In the genomic region with DNA sequence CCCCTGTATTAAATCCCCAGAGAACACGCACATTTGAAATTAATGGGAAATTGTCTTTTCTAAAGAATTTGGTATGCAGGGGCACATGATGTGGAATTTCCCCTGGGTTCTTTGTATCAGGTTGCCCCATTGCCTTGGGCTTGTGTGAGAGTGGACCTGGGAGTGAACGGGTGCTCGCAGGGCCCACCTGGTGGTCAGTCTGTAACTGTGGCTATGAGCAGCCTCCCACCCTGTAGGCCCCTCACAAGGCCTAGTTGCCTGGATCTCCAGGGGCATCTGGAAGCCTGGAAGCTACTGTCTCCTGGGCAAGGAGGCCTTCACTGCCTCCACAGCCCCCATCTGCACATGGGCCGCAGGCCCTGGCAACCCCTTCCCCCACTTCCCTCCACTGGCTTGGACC, we compare ENCODE assay signal across 20 cellular contexts. TPM values are rescaled to one million over a fixed set of nuclear protein-coding genes. Genes with fewer than 3 reads are reported as not detected.
DNase-seq lines count a peak whose midpoint lies in the region; ATAC-seq, FAIRE-seq and TF ChIP-seq lines count a peak whose summit lies in the region.
"Had no signal": no experiment of that assay in that cellular context is flagged by ENCODE, and none has a peak within 500 bp of the region (broad histone marks: within the 10 kb centered on the region; RNA-seq: fewer than 3 reads in every experiment).

No MANE protein-coding gene starts in this region.

- H3K79me2 ChIP-seq in HCT116 (ENCODE audit: insufficient read depth, low read length) (no peaks in the 10 kb centered on the region), K562 (ENCODE audit: control insufficient read depth, insufficient read depth, low read length) (peaks cover 4% of the 10 kb centered on the region; the same call in 2 of the 3 replicates)

- H3K9ac ChIP-seq in HCT116 (ENCODE audit: low read length), result no peak overlapping the region
- H3K9ac ChIP-seq in K562 (ENCODE audit: insufficient read depth in 1 of 2, low read depth in 2 of 2, low read length in 2 of 2), result peak overlapping the region in 1 of 2 experiments; percentile 50; a peak in 1 of 4 replicates
- H3K9ac ChIP-seq: KMS-11 had no signal

- no peak for ATAC-seq in HCT116
- ATAC-seq in K562, result peak; percentile 59; the same call in 2 of the 3 replicates
- no peak for ATAC-seq in effector memory CD8-positive, alpha-beta T cell (replicated peaks)
- no peak for ATAC-seq in GM18873 (IDR thresholded peaks at IDR 0.05; ENCODE audit: low FRiP score, unreplicated experiment)
- ATAC-seq: upper lobe of right lung had no signal

- TF ChIP-seq POLR2A in HCT116 (IDR thresholded peaks at IDR 0.05; ENCODE audit: borderline replicate concordance, extremely low read depth, insufficient read depth, insufficient read length) (no peak), K562 (conservative IDR thresholded peaks at IDR 0.05) (no peak)

- H3K27ac Mint-ChIP-seq in mesothelial cell of epicardium, result no peak overlapping the region
- H3K27ac Mint-ChIP-seq in effector memory CD8-positive, alpha-beta T cell, result peak overlapping the region in 1 of 2 donors; percentile 50
- H3K27ac Mint-ChIP-seq: activated naive CD8-positive, alpha-beta T cell; T-helper 1 cell treated with Interleukin-12 subunit alpha and Interleukin-12 subunit beta and Interleukin-4 antibody, amounts not matched to agents 30 μg/mL and 1 μg/mL, for 36 hours had no signal

- BruUV-seq in HCT116 (replicated peaks; lab: Mats Ljungman, UMichigan) (no TSS peak), K562 (replicated peaks; lab: Mats Ljungman, UMichigan) (no TSS peak)

- H3K36me3 ChIP-seq in HCT116 (ENCODE audit: control insufficient read depth in 1 of 2, insufficient read depth in 2 of 2, low read length in 2 of 2), result no peaks in the 10 kb centered on the region
- no peaks in the 10 kb centered on the region for H3K36me3 ChIP-seq in K562 (ENCODE audit: control insufficient read depth, insufficient read depth, low read length)
- H3K36me3 ChIP-seq: upper lobe of right lung had no signal

- H3K4me2 ChIP-seq in HCT116 (ENCODE audit: low read length) (no peak overlapping the region), K562 (ENCODE audit: insufficient read depth, low read length) (no peak overlapping the region)
- H3K4me2 ChIP-seq: KMS-11 had no signal

- no peaks in the 10 kb centered on the region for H3K27me3 Mint-ChIP-seq in mesothelial cell of epicardium (ENCODE audit: low read depth)
- no peaks in the 10 kb centered on the region for H3K27me3 Mint-ChIP-seq in effector memory CD8-positive, alpha-beta T cell
- H3K27me3 Mint-ChIP-seq: activated naive CD8-positive, alpha-beta T cell had no signal

- no peaks in the 10 kb centered on the region for H3K9me2 ChIP-seq in HCT116 (ENCODE audit: insufficient read depth)

- no peaks in the 10 kb centered on the region; the same call in 1 of the 2 replicates for H3K9me3 ChIP-seq in AG04450 (ENCODE audit: control insufficient read depth, insufficient read depth, low read length)
- H3K9me3 ChIP-seq in HCT116 (ENCODE audit: control insufficient read depth in 1 of 2, insufficient read depth in 1 of 2, low read depth in 1 of 2, low read length in 2 of 2), result no peaks in the 10 kb centered on the region
- no peaks in the 10 kb centered on the region for H3K9me3 ChIP-seq in K562 (replicated peaks; ENCODE audit: control insufficient read depth, insufficient read depth, low read depth, low read length)
- H3K9me3 ChIP-seq: upper lobe of right lung had no signal

- peaks cover 10% of the 10 kb centered on the region for H3K4me1 Mint-ChIP-seq in mesothelial cell of epicardium
- peaks cover 16 to 20% of the 10 kb centered on the region in 2 donors for H3K4me1 Mint-ChIP-seq in effector memory CD8-positive, alpha-beta T cell (ENCODE audit: low read depth in 2 of 2)

- 85% methylated on average over 4 of the region's 4 CpGs for WGBS in K562 (ENCODE audit: insufficient coverage, low coverage, missing lambda C conversion rate)

- H3K27me3 ChIP-seq in AG04450 (ENCODE audit: control insufficient read depth, insufficient read depth, low read length), result no peaks in the 10 kb centered on the region
- no peaks in the 10 kb centered on the region for H3K27me3 ChIP-seq in HCT116 (ENCODE audit: insufficient read depth, low read length)
- no peaks in the 10 kb centered on the region for H3K27me3 ChIP-seq in K562 (ENCODE audit: control insufficient read depth in 2 of 2, insufficient read depth in 2 of 2, low read length in 2 of 2)
- H3K27me3 ChIP-seq: upper lobe of right lung had no signal

- H3K36me3 Mint-ChIP-seq in mesothelial cell of epicardium, result peaks cover 2% of the 10 kb centered on the region
- no peaks in the 10 kb centered on the region for H3K36me3 Mint-ChIP-seq in effector memory CD8-positive, alpha-beta T cell (ENCODE audit: insufficient read depth)

- RAD21 ChIA-PET in HCT116 (lab: Charles Lee; ENCODE audit: low non-redundant PET in 1 of 2, low total read pairs in 2 of 2, uncharacterized antibody in 2 of 2, unreplicated experiment in 2 of 2), result no interaction called here

- no peak for FAIRE-seq in K562 (lab: Jason Lieb, UNC)
- FAIRE-seq: H54, islet of Langerhans, small intestine had no signal

- DNase-seq in AG04450 (ENCODE audit: low read depth, low spot score) (no peak), HCT116 (ENCODE audit: low read depth, low spot score) (no peak), K562 (ENCODE audit: extremely low read depth in 1 of 4, low spot score in 3 of 4) (peak in 3 of 4 experiments; percentile 25 to 39 (median 32)), mesothelial cell of epicardium (ENCODE audit: low spot score in 2 of 2, unreplicated experiment in 2 of 2) (no peak), NCI-H446 (lab: John Stamatoyannopoulos, UW) (no peak)
- DNase-seq in effector memory CD8-positive, alpha-beta T cell, result no peak
- no peak for DNase-seq in central memory CD4-positive, alpha-beta T cell
- DNase-seq: DMS53; midbrain; NCI-H1417 treated with DMSO at 0.1 percent for 48 hours; occipital lobe; small intestine; stimulated activated naive CD4-positive, alpha-beta T cell; upper lobe of right lung had no signal

- H3K9me1 ChIP-seq in K562 (ENCODE audit: control insufficient read depth, insufficient read depth, low read length), result peaks cover 7% of the 10 kb centered on the region

- TF ChIP-seq RAD21 in HCT116 (IDR thresholded peaks at IDR 0.05; ENCODE audit: low read depth), result no peak
- TF ChIP-seq RAD21 in K562 (CRISPR knock-in tag; conservative IDR thresholded peaks at IDR 0.05 in 1 of 2, IDR thresholded peaks at IDR 0.05 in 1 of 2), result no peak

- H3K27ac ChIP-seq in AG04450 (ENCODE audit: low read depth, low read length) (no peak overlapping the region), HCT116 (ENCODE audit: low read depth, low read length) (no peak overlapping the region), K562 (ENCODE audit: extremely low read depth, low read depth, low read length) (no peak overlapping the region)
- H3K27ac ChIP-seq: KMS-11, upper lobe of right lung had no signal

- in situ Hi-C loops in K562 (cut with MboI), result no loop called here

- TF ChIP-seq CTCF in AG04450 (IDR thresholded peaks at IDR 0.05; ENCODE audit: low read depth, low read length) (peak; percentile 16; the same call in 1 of the 2 replicates), HCT116 (IDR thresholded peaks at IDR 0.05 in 2 of 3, conservative IDR thresholded peaks at IDR 0.05 in 1 of 3; ENCODE audit: borderline replicate concordance in 1 of 3, insufficient read depth in 1 of 3, low read depth in 2 of 3, low read length in 2 of 3) (peak in 2 of 3 experiments; percentile 28 to 34; a peak in 3 of 6 replicates), K562 (IDR thresholded peaks at IDR 0.05 in 2 of 3, conservative IDR thresholded peaks at IDR 0.05 in 1 of 3; ENCODE audit: insufficient read depth in 2 of 3, low read depth in 1 of 3, low read length in 3 of 3) (peak in 2 of 3 experiments; percentile 10 to 32; a peak in 2 of 6 replicates), mesothelial cell of epicardium (IDR thresholded peaks at IDR 0.05; ENCODE audit: unreplicated experiment) (peak; percentile 28)

- peaks cover 4% of the 10 kb centered on the region for H3K9me3 Mint-ChIP-seq in mesothelial cell of epicardium
- H3K9me3 Mint-ChIP-seq in effector memory CD8-positive, alpha-beta T cell, result no peaks in the 10 kb centered on the region
- H3K9me3 Mint-ChIP-seq: T-helper 1 cell treated with Interleukin-12 subunit alpha and Interleukin-12 subunit beta and Interleukin-4 antibody, amounts not matched to agents 30 μg/mL and 1 μg/mL, for 36 hours had no signal

- no peak for TF ChIP-seq EP300 in K562 (IDR thresholded peaks at IDR 0.05; ENCODE audit: low read length)

- CTCF ChIA-PET in AG04450 (lab: Charles Lee) (interaction anchor here (0.8 to 2.5 kb wide), 6 partner anchors 10 to 241 kb away, joined by 3 to 12 read pairs (median 3); no protein-coding TSS in a partner anchor), HCT116 (lab: Charles Lee) (interaction anchor here (0.8 to 1.2 kb wide), 3 partner anchors 20 to 243 kb away, joined by 3 to 5 read pairs (median 4); no protein-coding TSS in a partner anchor), K562 (lab: Yijun Ruan, JAX; ENCODE audit: low intra/inter-chr PET ratio) (no interaction called here)

- H3K4me3 Mint-ChIP-seq in mesothelial cell of epicardium, result no peak overlapping the region
- no peak overlapping the region for H3K4me3 Mint-ChIP-seq in effector memory CD8-positive, alpha-beta T cell
- H3K4me3 Mint-ChIP-seq: activated naive CD8-positive, alpha-beta T cell; T-helper 1 cell treated with Interleukin-12 subunit alpha and Interleukin-12 subunit beta and Interleukin-4 antibody, amounts not matched to agents 30 μg/mL and 1 μg/mL, for 36 hours had no signal

- intact Hi-C loops in HCT116 (cut with micrococcal nuclease), result loop anchor here (10.0 kb wide), 2 partner anchors 125 to 485 kb away; a partner anchor contains a TSS
- intact Hi-C loops in K562 (cut with micrococcal nuclease), result loop anchor here (5.0 kb wide), 1 partner anchor 33 kb away; no protein-coding TSS in a partner anchor

- POLR2A ChIA-PET in AG04450 (lab: Yijun Ruan, JAX), result no interaction called here
- POLR2A ChIA-PET in HCT116 (lab: Charles Lee), result no interaction called here
- POLR2A ChIA-PET in K562 (lab: Yijun Ruan, JAX), result interaction anchor here (1.4 to 2.4 kb wide), 2 partner anchors 9 to 11 kb away, joined by 3 to 9 read pairs; no protein-coding TSS in a partner anchor

- H3K4me1 ChIP-seq in HCT116 (ENCODE audit: control insufficient read depth in 1 of 2, insufficient read depth in 2 of 2, low read length in 2 of 2), result peaks cover 41 to 45% of the 10 kb centered on the region in 2 experiments
- peaks cover 19 to 36% of the 10 kb centered on the region in 2 experiments for H3K4me1 ChIP-seq in K562 (replicated peaks in 1 of 2; ENCODE audit: control insufficient read depth in 2 of 2, insufficient read depth in 2 of 2, low read length in 2 of 2)
- H3K4me1 ChIP-seq: upper lobe of right lung had no signal

- H2AFZ ChIP-seq in HCT116 (ENCODE audit: low read depth, low read length, poor library complexity, severe bottlenecking), result no peak overlapping the region
- no peak overlapping the region for H2AFZ ChIP-seq in K562 (ENCODE audit: low read depth, low read length)

- H4K20me1 ChIP-seq in HCT116 (ENCODE audit: insufficient read depth) (no peaks in the 10 kb centered on the region), K562 (replicated peaks; ENCODE audit: control insufficient read depth, insufficient read depth, low read length) (peaks cover 8% of the 10 kb centered on the region; the same call in 1 of the 2 replicates)

- H3K4me3 ChIP-seq in AG04450 (ENCODE audit: low read depth, low read length) (no peak overlapping the region), HCT116 (replicated peaks in 1 of 2; ENCODE audit: low read depth in 1 of 2, low read length in 2 of 2) (no peak overlapping the region), K562 (no peak overlapping the region)
- H3K4me3 ChIP-seq: upper lobe of right lung had no signal

RNA-seq across cellular contexts. Expression of a gene that starts 43.6 kb away (rescaled TPM):
- polyA plus RNA-seq in AG04450 (2011; rRNA removed), result 16.0 and 16.8 TPM in 2 replicates
- 10.6 and 17.5 TPM in 2 replicates for polyA minus RNA-seq in AG04450 (2011; rRNA and poly(A)+ RNA removed)
- total RNA-seq in HCT116 (2021; ENCODE audit: unreplicated experiment), result 6.6 TPM
- polyA plus RNA-seq in HCT116 (2012), result 7.1 and 8.3 TPM in 2 replicates
- 10.4 and 15.9 TPM in 2 replicates for total RNA-seq in K562 (2011; cell fraction: chromatin; rRNA removed; ENCODE audit: low replicate concordance)
- 11.0 and 11.7 TPM in 2 replicates for total RNA-seq in K562 (2011; cell fraction: nucleolus; rRNA removed)
- 8.4 and 11.8 TPM in 2 replicates for total RNA-seq in K562 (2011; cell fraction: nucleoplasm; rRNA removed)
- 11.2 TPM in 2 replicates for total RNA-seq in K562 (2014; rRNA removed)
- total RNA-seq in K562 (2014; rRNA removed; fragmentation: Illumina TruSeq; extraction: Trizol), result 4.1 and 4.2 TPM in 2 replicates
- total RNA-seq in K562 (2015; rRNA removed; fragmentation: Illumina TruSeq; extraction: Trizol), result 6.3 and 6.7 TPM in 2 replicates
- 8.0 and 8.4 TPM in 2 replicates for total RNA-seq in K562 (2021)
- polyA plus RNA-seq in K562 (2011; rRNA removed), result 6.3 and 7.0 TPM in 2 replicates
- polyA plus RNA-seq in K562 (2011; cell fraction: cytosol; rRNA removed), result 8.2 and 14.0 TPM in 2 replicates
- polyA plus RNA-seq in K562 (2011; cell fraction: nucleus; rRNA removed), result 4.9 and 5.8 TPM in 2 replicates
- polyA plus RNA-seq in K562 (2012), result 5.4 and 13.7 TPM in 2 replicates
- 7.6 and 7.7 TPM in 2 replicates for polyA plus RNA-seq in K562 (2014; fragmentation: Illumina TruSeq; extraction: Trizol)
- polyA plus RNA-seq in K562 (2014; fragmentation: Nextera tagmentation; extraction: Ambion mirVana), result 1 to 10 TPM in 1 of 2 experiments, under 1 TPM in 1; 0.42 to 1.2 TPM
- 7.8 and 8.9 TPM in 2 replicates for polyA plus RNA-seq in K562 (2014; rRNA removed)
- polyA minus RNA-seq in K562 (2011; rRNA and poly(A)+ RNA removed), result 5.4 and 6.8 TPM in 2 replicates
- 3.7 and 4.5 TPM in 2 replicates for polyA minus RNA-seq in K562 (2011; cell fraction: cytosol; rRNA and poly(A)+ RNA removed)
- polyA minus RNA-seq in K562 (2011; cell fraction: nucleus; rRNA and poly(A)+ RNA removed), result 7.9 and 11.1 TPM in 2 replicates
- total RNA-seq in mesothelial cell of epicardium, result 12.7 to 13.8 TPM (median 12.9 TPM) in 3 replicates

Comparison
In these comparisons a context has a peak if more than half of its experiments do, and no peak if none do; other contexts are left out.
1. DNase-seq: peak in K562 (3 of 4); none in AG04450 (single experiment), HCT116 (single experiment), mesothelial cell of epicardium (0 of 2), effector memory CD8-positive, alpha-beta T cell (0 of 3), NCI-H446 (0 of 2) and central memory CD4-positive, alpha-beta T cell (single experiment).
2. Peak in every context shown above with its lines, with median percentiles within 50 percentile points of each other: CTCF ChIP-seq.